ENCODE assay signal across 29 cellular contexts in the genomic region with DNA sequence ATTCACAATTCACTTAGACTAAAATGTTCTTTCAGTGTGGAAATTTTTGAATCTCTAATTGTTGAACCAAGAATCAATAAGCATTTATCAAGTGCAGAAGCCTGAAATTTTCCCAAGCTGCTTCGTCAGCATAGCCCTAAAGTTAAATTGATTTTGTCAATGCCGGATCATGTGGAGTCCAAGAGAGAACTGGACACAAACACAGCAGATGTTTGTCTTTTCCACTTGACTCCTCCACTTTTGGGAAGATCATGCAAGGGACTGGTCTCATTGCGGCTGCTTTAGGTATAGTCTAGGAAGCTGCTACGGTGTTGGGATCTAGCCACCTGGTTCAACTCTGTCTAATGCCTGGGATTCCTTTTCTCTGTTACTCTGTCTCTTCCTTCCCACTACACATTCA.
"Had no signal": no experiment of that assay in that cellular context is flagged by ENCODE, and none has a peak within 500 bp of the region (broad histone marks: within the 10 kb centered on the region; RNA-seq: fewer than 3 reads in every experiment).

No MANE protein-coding gene starts in this region.

- H3K27me3 Mint-ChIP-seq: activated naive CD8-positive, alpha-beta T cell; naive B cell; stimulated activated memory B cell treated with anti-CD40 and anti-IgM and Interleukin-4, amounts not matched to agents 10 μg/mL and 1 μg/mL and 100 μg/mL, for 72 hours; stimulated activated naive CD8-positive, alpha-beta T cell treated with anti-CD3 and anti-CD28 coated beads, Interleukin-15, amount 100 ng/mL, for 72 hours had no signal

- H3K27ac ChIP-seq: adrenal gland, brain microvascular endothelial cell, neural progenitor cell, upper lobe of left lung, VCaP had no signal

- DNase-seq: activated CD4-positive, alpha-beta T cell treated with anti-CD3 and anti-CD28 coated beads for 4 hours; activated CD4-positive, alpha-beta T cell treated with anti-CD3 and anti-CD28 coated beads, Interleukin-2, amount 50 U/mL, for 4 hours; activated naive CD4-positive, alpha-beta T cell; activated T-cell treated with anti-CD3 and anti-CD28 coated beads for 4 hours; activated T-cell treated with anti-CD3 and anti-CD28 coated beads, Interleukin-2, amount 50 U/mL, for 72 hours; adrenal gland; aorta; brain microvascular endothelial cell; heart left ventricle; left lung; naive B cell; occipital lobe; posterior cingulate gyrus; stimulated activated CD4-positive, alpha-beta T cell treated with anti-CD3 and anti-CD28 coated beads, Interleukin-1b, Interleukin-23, amount 100 ng/mL, for 48 hours; stimulated activated CD4-positive, alpha-beta T cell treated with anti-CD3 and anti-CD28 coated beads, Interleukin-4, amount 100 ng/mL, for 4 hours; stimulated activated CD8-positive, alpha-beta memory T cell treated with anti-CD3 and anti-CD28 coated beads, Interleukin-4, amount 100 ng/mL, for 48 hours; stimulated activated naive CD8-positive, alpha-beta T cell treated with anti-CD3 and anti-CD28 coated beads, Interleukin-15, amount 100 ng/mL, for 72 hours; substantia nigra; SW 1271; T-helper 9 cell; thyroid gland; upper lobe of left lung had no signal

- H3K9ac ChIP-seq: neural progenitor cell had no signal

- H3K4me2 ChIP-seq: neural progenitor cell, smooth muscle cell had no signal

- H2AFZ ChIP-seq: neural progenitor cell had no signal

- H3K4me3 ChIP-seq: adrenal gland, heart left ventricle, left lung, lung, neural progenitor cell, smooth muscle cell, thyroid gland, upper lobe of left lung had no signal

- H3K27ac Mint-ChIP-seq: activated naive CD8-positive, alpha-beta T cell; activated T-cell treated with anti-CD3 and anti-CD28 coated beads, Interleukin-2, amount 50 U/mL, for 72 hours; neural progenitor cell; stimulated activated memory B cell treated with anti-CD40 and anti-IgM and Interleukin-4, amounts not matched to agents 10 μg/mL and 1 μg/mL and 100 μg/mL, for 72 hours; stimulated activated naive CD8-positive, alpha-beta T cell treated with anti-CD3 and anti-CD28 coated beads, Interleukin-15, amount 100 ng/mL, for 72 hours; T-helper 1 cell treated with Interleukin-12 subunit alpha and Interleukin-12 subunit beta and Interleukin-4 antibody, amounts not matched to agents 30 μg/mL and 1 μg/mL, for 36 hours had no signal

- H3K4me1 ChIP-seq: adrenal gland, left lung, neural progenitor cell, upper lobe of left lung had no signal

- H3K36me3 Mint-ChIP-seq: naive B cell; stimulated activated memory B cell treated with anti-CD40 and anti-IgM and Interleukin-4, amounts not matched to agents 10 μg/mL and 1 μg/mL and 100 μg/mL, for 72 hours had no signal

- H3K27me3 ChIP-seq: adrenal gland, brain microvascular endothelial cell, heart left ventricle, left lung, neural progenitor cell, thyroid gland, upper lobe of left lung had no signal

- H3K9me3 Mint-ChIP-seq: activated T-cell treated with anti-CD3 and anti-CD28 coated beads, Interleukin-2, amount 50 U/mL, for 72 hours; naive B cell; neural progenitor cell; stimulated activated memory B cell treated with anti-CD40 and anti-IgM and Interleukin-4, amounts not matched to agents 10 μg/mL and 1 μg/mL and 100 μg/mL, for 72 hours; stimulated activated naive CD8-positive, alpha-beta T cell treated with anti-CD3 and anti-CD28 coated beads, Interleukin-15, amount 100 ng/mL, for 72 hours; T-helper 1 cell treated with Interleukin-12 subunit alpha and Interleukin-12 subunit beta and Interleukin-4 antibody, amounts not matched to agents 30 μg/mL and 1 μg/mL, for 36 hours had no signal

- ATAC-seq: activated T-cell treated with anti-CD3 and anti-CD28 coated beads, Interleukin-2, amount 50 U/mL, for 72 hours; stimulated activated memory B cell treated with anti-CD40 and anti-IgM and Interleukin-4, amounts not matched to agents 10 μg/mL and 1 μg/mL and 100 μg/mL, for 72 hours; stimulated activated naive CD8-positive, alpha-beta T cell treated with anti-CD3 and anti-CD28 coated beads, Interleukin-15, amount 100 ng/mL, for 72 hours had no signal

- H3K9me3 ChIP-seq: adrenal gland, heart left ventricle, left lung, thyroid gland, upper lobe of left lung had no signal

- H3K4me1 Mint-ChIP-seq: naive B cell; neural progenitor cell; stimulated activated memory B cell treated with anti-CD40 and anti-IgM and Interleukin-4, amounts not matched to agents 10 μg/mL and 1 μg/mL and 100 μg/mL, for 72 hours; stimulated activated naive CD8-positive, alpha-beta T cell treated with anti-CD3 and anti-CD28 coated beads, Interleukin-15, amount 100 ng/mL, for 72 hours had no signal

- H3K4me3 Mint-ChIP-seq: activated naive CD8-positive, alpha-beta T cell; activated T-cell treated with anti-CD3 and anti-CD28 coated beads, Interleukin-2, amount 50 U/mL, for 72 hours; naive B cell; neural progenitor cell; stimulated activated memory B cell treated with anti-CD40 and anti-IgM and Interleukin-4, amounts not matched to agents 10 μg/mL and 1 μg/mL and 100 μg/mL, for 72 hours; stimulated activated naive CD8-positive, alpha-beta T cell treated with anti-CD3 and anti-CD28 coated beads, Interleukin-15, amount 100 ng/mL, for 72 hours; T-helper 1 cell treated with Interleukin-12 subunit alpha and Interleukin-12 subunit beta and Interleukin-4 antibody, amounts not matched to agents 30 μg/mL and 1 μg/mL, for 36 hours had no signal

- H3K36me3 ChIP-seq: adrenal gland, left lung, neural progenitor cell, thyroid gland had no signal
